8 cellular contexts compared by ENCODE assay signal in genomic region chrX:147912093-147912801, GRCh38. TPM values are rescaled to one million over a fixed set of nuclear protein-coding genes. Genes with fewer than 3 reads are reported as not detected.
DNase-seq lines count a peak whose midpoint lies in the region; ATAC-seq and TF ChIP-seq lines count a peak whose summit lies in the region.

No MANE protein-coding gene starts in this region.

- peaks cover 32% of the 10 kb centered on the region for H4K20me1 ChIP-seq in OCI-LY7 (ENCODE audit: insufficient read depth, low read length)

- H3K4me3 Mint-ChIP-seq in CD4-positive, alpha-beta memory T cell: peak overlapping the region; percentile 95 to 99 (median 96)
- H3K4me3 Mint-ChIP-seq in activated naive CD8-positive, alpha-beta T cell: peak overlapping the region; percentile 95

- CTCF ChIA-PET in CD4-positive, alpha-beta memory T cell (lab: Charles Lee; ENCODE audit: partially characterized antibody): no interaction called here
- CTCF ChIA-PET in OCI-LY7 (lab: Charles Lee; ENCODE audit: unreplicated experiment): no interaction called here

- H3K27me3 Mint-ChIP-seq in CD4-positive, alpha-beta memory T cell: no peaks in the 10 kb centered on the region
- H3K27me3 Mint-ChIP-seq in activated naive CD8-positive, alpha-beta T cell: no peaks in the 10 kb centered on the region

- peak overlapping the region; percentile 76 for H3K27ac ChIP-seq in CD4-positive, alpha-beta memory T cell (ENCODE audit: low read depth, low read length)
- H3K27ac ChIP-seq in OCI-LY7 (ENCODE audit: low read depth, low read length, poor library complexity, severe bottlenecking): peak overlapping the region; percentile 91

- H3K79me2 ChIP-seq in OCI-LY7 (ENCODE audit: insufficient read depth, low read depth, low read length): peaks cover 50% of the 10 kb centered on the region

- H3K4me1 Mint-ChIP-seq in CD4-positive, alpha-beta memory T cell: peaks cover 21 to 54% (median 28%) of the 10 kb centered on the region in 4 donors
- peaks cover 47% of the 10 kb centered on the region for H3K4me1 Mint-ChIP-seq in activated naive CD8-positive, alpha-beta T cell (ENCODE audit: low read depth)

- POLR2A ChIA-PET in CD4-positive, alpha-beta memory T cell (lab: Charles Lee; ENCODE audit: partially characterized antibody): interaction anchor here (0.9 to 1.5 kb wide), 4 partner anchors 9 to 1593 kb away, joined by 3 to 8 read pairs (median 4); partner anchors contain the start of gene IDS
- POLR2A ChIA-PET in OCI-LY7 (lab: Charles Lee): interaction anchor here (0.8 to 1.2 kb wide), 3 partner anchors 9 to 17 kb away, joined by 3 to 4 read pairs (median 4); no protein-coding TSS in a partner anchor

- intact Hi-C loops in CD4-positive, alpha-beta memory T cell (cut with micrococcal nuclease): no loop called here
- intact Hi-C loops in OCI-LY7 (cut with micrococcal nuclease; ENCODE audit: unreplicated experiment) (loop anchor here (5.0 kb wide), 1 partner anchor 610 kb away; no protein-coding TSS in a partner anchor), head of caudate nucleus (cut with DNase I) (no loop called here)

- H3K9me3 ChIP-seq in CD4-positive, alpha-beta memory T cell (ENCODE audit: control insufficient read depth in 1 of 2, low read length in 2 of 2): no peaks in the 10 kb centered on the region
- no peaks in the 10 kb centered on the region for H3K9me3 ChIP-seq in OCI-LY7 (ENCODE audit: low read length)

- peak overlapping the region; percentile 57 to 72 for H3K4me3 ChIP-seq in CD4-positive, alpha-beta memory T cell (ENCODE audit: low read length in 2 of 2)
- peak overlapping the region; percentile 96 for H3K4me3 ChIP-seq in OCI-LY7 (ENCODE audit: low read depth, low read length, poor library complexity, severe bottlenecking)

- peak; percentile 24 to 39 (median 37) for DNase-seq in CD4-positive, alpha-beta memory T cell
- DNase-seq in OCI-LY7 (ENCODE audit: low spot score) (peak; percentile 68), head of caudate nucleus (peak in 40 of 42 donors; percentile 5 to 63 (median 24)), omental fat pad (ENCODE audit: low spot score) (no peak), SHP77 (lab: John Stamatoyannopoulos, UW) (no peak)

- TF ChIP-seq CTCF in OCI-LY7 (conservative IDR thresholded peaks at IDR 0.05; ENCODE audit: low read length) (no peak), omental fat pad (IDR thresholded peaks at IDR 0.05) (no peak)

- H3K4me2 ChIP-seq in OCI-LY7 (ENCODE audit: low read length): peak overlapping the region; percentile 87

- no peaks in the 10 kb centered on the region for H3K27me3 ChIP-seq in CD4-positive, alpha-beta memory T cell (ENCODE audit: insufficient read depth, low read length)

- peaks cover 51% of the 10 kb centered on the region for H3K4me1 ChIP-seq in CD4-positive, alpha-beta memory T cell (ENCODE audit: insufficient read depth, low read length)
- peaks cover 30% of the 10 kb centered on the region for H3K4me1 ChIP-seq in OCI-LY7 (ENCODE audit: insufficient read depth, low read length, poor library complexity, severe bottlenecking)

- H3K36me3 ChIP-seq in CD4-positive, alpha-beta memory T cell (ENCODE audit: insufficient read depth, low read length): no peaks in the 10 kb centered on the region
- 0 out of 2 replicates have a peak, but pooled peaks cover 5% of the 10 kb centered on the region for H3K36me3 ChIP-seq in OCI-LY7 (ENCODE audit: insufficient read depth, low read length)

- peak overlapping the region; percentile 91 to 97 (median 96) for H3K27ac Mint-ChIP-seq in CD4-positive, alpha-beta memory T cell
- peak overlapping the region; percentile 92 for H3K27ac Mint-ChIP-seq in activated naive CD8-positive, alpha-beta T cell

- peaks cover 0 to 6% of the 10 kb centered on the region in 2 donors for H3K36me3 Mint-ChIP-seq in CD4-positive, alpha-beta memory T cell
- H3K36me3 Mint-ChIP-seq in activated naive CD8-positive, alpha-beta T cell: no peaks in the 10 kb centered on the region

- no TSS peak for BruUV-seq in OCI-LY7 (replicated peaks; lab: Mats Ljungman, UMichigan)

- H3K9me2 ChIP-seq in OCI-LY7 (ENCODE audit: insufficient read depth, low read length): no peaks in the 10 kb centered on the region

- H3K9me3 Mint-ChIP-seq in CD4-positive, alpha-beta memory T cell: no peaks in the 10 kb centered on the region
- no peaks in the 10 kb centered on the region for H3K9me3 Mint-ChIP-seq in activated naive CD8-positive, alpha-beta T cell (ENCODE audit: low read depth)

- ATAC-seq in GM19043 (IDR thresholded peaks at IDR 0.05; ENCODE audit: low read depth, unreplicated experiment) (peak; percentile 32), HG03139 (IDR thresholded peaks at IDR 0.05; ENCODE audit: unreplicated experiment) (peak; percentile 42), omental fat pad (ENCODE audit: low FRiP score) (peak; percentile 31)

- peak overlapping the region; percentile 54 for H2AFZ ChIP-seq in OCI-LY7 (ENCODE audit: low read length)

RNA-seq across cellular contexts. Expression of gene FMR1, which starts 0.5 kb away (rescaled TPM):
- total RNA-seq in CD4-positive, alpha-beta memory T cell: 10 to 100 TPM; 82.8 to 88.8 TPM
- 1 to 10 TPM; 5.8 to 7.3 TPM for polyA plus RNA-seq in CD4-positive, alpha-beta memory T cell
- 19.6 and 39.6 TPM in 2 replicates for total RNA-seq in OCI-LY7 (2014; rRNA removed; shearing (Covaris generic))
- total RNA-seq in OCI-LY7 (2022) (46.7 and 51.7 TPM in 2 replicates), omental fat pad (10 to 100 TPM; 25.9 to 44.5 (median 26.9) TPM)

Comparison
In these comparisons a context has a peak if more than half of its experiments do, and no peak if none do; other contexts are left out.
1. DNase-seq: peak in CD4-positive, alpha-beta memory T cell (5 of 5), OCI-LY7 (single experiment) and head of caudate nucleus (40 of 42); none in omental fat pad (single experiment) and SHP77 (0 of 2).
2. Peak in every context shown above with its lines, with median percentiles within 50 percentile points of each other: ATAC-seq.